In genomic region chr14:22671622-22672021, GRCh38 we compare ENCODE assay signal across 1 cellular context.
TF ChIP-seq lines count a peak whose summit lies in the region.

No MANE protein-coding gene starts in this region.

TF ChIP-seq in K562, 482 proteins besides CTCF, POLR2A, EP300 and RAD21 (continued from another document and continues in another):
- peak; percentile 36; the same call in 1 of the 2 replicates for TF ChIP-seq CBFA2T2 (conservative IDR thresholded peaks at IDR 0.05)
- no peak for TF ChIP-seq POLR2B (IDR thresholded peaks at IDR 0.05; ENCODE audit: low read depth, partially characterized antibody)
- TF ChIP-seq GTF2B (IDR thresholded peaks at IDR 0.05; ENCODE audit: extremely low read depth, insufficient read length) = no peak
- no peak for TF ChIP-seq MGA (IDR thresholded peaks at IDR 0.05)
- TF ChIP-seq RREB1 (CRISPR knock-in tag; IDR thresholded peaks at IDR 0.05) = no peak
- no peak for TF ChIP-seq CHCHD3 (CRISPR knock-in tag; IDR thresholded peaks at IDR 0.05)
- TF ChIP-seq C11orf30 (IDR thresholded peaks at IDR 0.05; ENCODE audit: low read depth) = peak; percentile 82
- TF ChIP-seq MAFF (IDR thresholded peaks at IDR 0.05; ENCODE audit: low read length) = peak; percentile 38; the same call in 1 of the 2 replicates
- no peak for TF ChIP-seq RBM34 (IDR thresholded peaks at IDR 0.05; ENCODE audit: borderline replicate concordance, insufficient read depth, low read length)
- peak; percentile 27 for TF ChIP-seq PRDM10 (IDR thresholded peaks at IDR 0.05; ENCODE audit: partially characterized antibody)
- TF ChIP-seq ZNF77 (CRISPR knock-in tag; IDR thresholded peaks at IDR 0.05) = no peak
- TF ChIP-seq MAZ (CRISPR knock-in tag; conservative IDR thresholded peaks at IDR 0.05 in 1 of 2, IDR thresholded peaks at IDR 0.05 in 1 of 2) = no peak
- peak; percentile 54 for TF ChIP-seq MAFG (tag; conservative IDR thresholded peaks at IDR 0.05)
- TF ChIP-seq BACH1 (tag; IDR thresholded peaks at IDR 0.05) = peak; percentile 68; the same call in 1 of the 2 replicates
- no peak for TF ChIP-seq MCM2 (IDR thresholded peaks at IDR 0.05; ENCODE audit: low read depth)
- TF ChIP-seq TARDBP (IDR thresholded peaks at IDR 0.05) = no peak
- TF ChIP-seq CEBPG (CRISPR knock-in tag; IDR thresholded peaks at IDR 0.05) = no peak
- TF ChIP-seq CEBPG (tag; conservative IDR thresholded peaks at IDR 0.05 in 1 of 2, IDR thresholded peaks at IDR 0.05 in 1 of 2) = no peak
- TF ChIP-seq RAD51 (IDR thresholded peaks at IDR 0.05; ENCODE audit: borderline replicate concordance, low read depth) = no peak
- no peak for TF ChIP-seq JUND (IDR thresholded peaks at IDR 0.05; ENCODE audit: borderline replicate concordance, low read depth, low read length)
- peak; percentile 47; the same call in 1 of the 3 replicates for TF ChIP-seq JUND (tag; IDR thresholded peaks at IDR 0.05; ENCODE audit: borderline replicate concordance, low read depth, low read length)
- no peak for TF ChIP-seq GTF2F1 (IDR thresholded peaks at IDR 0.05; ENCODE audit: low read depth, low read length)
- no peak for TF ChIP-seq KAT7 (CRISPR knock-in tag; IDR thresholded peaks at IDR 0.05; ENCODE audit: borderline replicate concordance)
- no peak for TF ChIP-seq NR0B1 (IDR thresholded peaks at IDR 0.05; ENCODE audit: partially characterized antibody)
- TF ChIP-seq ZEB2 (IDR thresholded peaks at IDR 0.05) = no peak
- TF ChIP-seq SOX6 (IDR thresholded peaks at IDR 0.05) = 0 out of 2 replicates have a peak, but pooled peaks have one; percentile 14
- TF ChIP-seq RBFOX2 (IDR thresholded peaks at IDR 0.05; ENCODE audit: low read depth, low read length) = no peak
- 0 out of 2 replicates have a peak, but pooled peaks have one; percentile 29 for TF ChIP-seq SMARCA4 (IDR thresholded peaks at IDR 0.05)
